Comparison of ENCODE assay signal across 9 cellular contexts in genomic region chr7:65239707-65240352, GRCh38.
A peak's percentile ranks its signal among the peaks of the same experiment; 100 is the strongest.
DNase-seq lines count a peak whose midpoint lies in the region; ATAC-seq lines count a peak whose summit lies in the region.
"Had no signal": no experiment of that assay in that cellular context is flagged by ENCODE, and none has a peak within 500 bp of the region (broad histone marks: within the 10 kb centered on the region; RNA-seq: fewer than 3 reads in every experiment).

No MANE protein-coding gene starts in this region.

- peak overlapping the region; percentile 65 for H3K4me3 Mint-ChIP-seq in stimulated activated memory B cell treated with anti-CD40 and anti-IgM and Interleukin-4, amounts not matched to agents 10 μg/mL and 1 μg/mL and 100 μg/mL, for 72 hours
- H3K4me3 Mint-ChIP-seq: dendritic cell treated with granulocyte-macrophage colony-stimulating factor and Interleukin-4, amounts not matched to agents 40 ng/mL and 50 ng/mL, for 4 days had no signal

- H3K27me3 ChIP-seq in HUES6 (ENCODE audit: control insufficient read depth, insufficient read depth, low read length): peaks cover 21% of the 10 kb centered on the region
- peaks cover 24% of the 10 kb centered on the region for H3K27me3 ChIP-seq in adipocyte (replicated peaks; ENCODE audit: control insufficient read depth, insufficient read depth, low read length)

- H3K36me3 ChIP-seq in HUES6 (ENCODE audit: control insufficient read depth, insufficient read depth, low read length): no peaks in the 10 kb centered on the region
- no peaks in the 10 kb centered on the region for H3K36me3 ChIP-seq in adipocyte (ENCODE audit: control insufficient read depth, insufficient read depth, low read length, severe bottlenecking)

- H3K4me3 ChIP-seq in HUES6 (ENCODE audit: low read depth, low read length) (peak overlapping the region; percentile 62), adipocyte (ENCODE audit: low read length) (peak overlapping the region; percentile 76)

- no peaks in the 10 kb centered on the region for H3K9me3 ChIP-seq in HUES6 (ENCODE audit: control insufficient read depth, insufficient read depth, low read depth, low read length)
- H3K9me3 ChIP-seq in adipocyte (ENCODE audit: control insufficient read depth, low read length): no peaks in the 10 kb centered on the region

- no peak overlapping the region for H3K27ac Mint-ChIP-seq in stimulated activated memory B cell treated with anti-CD40 and anti-IgM and Interleukin-4, amounts not matched to agents 10 μg/mL and 1 μg/mL and 100 μg/mL, for 72 hours
- H3K27ac Mint-ChIP-seq: dendritic cell treated with granulocyte-macrophage colony-stimulating factor and Interleukin-4, amounts not matched to agents 40 ng/mL and 50 ng/mL, for 4 days had no signal

- H3K36me3 Mint-ChIP-seq in stimulated activated memory B cell treated with anti-CD40 and anti-IgM and Interleukin-4, amounts not matched to agents 10 μg/mL and 1 μg/mL and 100 μg/mL, for 72 hours: no peaks in the 10 kb centered on the region

- H3K4me1 ChIP-seq in HUES6 (ENCODE audit: control insufficient read depth, insufficient read depth, low read length) (peaks cover 14% of the 10 kb centered on the region; the same call in 1 of the 2 replicates), adipocyte (ENCODE audit: control insufficient read depth, insufficient read depth, low read length) (peaks cover 3% of the 10 kb centered on the region)

- no peaks in the 10 kb centered on the region for H3K4me1 Mint-ChIP-seq in stimulated activated memory B cell treated with anti-CD40 and anti-IgM and Interleukin-4, amounts not matched to agents 10 μg/mL and 1 μg/mL and 100 μg/mL, for 72 hours

- H3K27me3 Mint-ChIP-seq in stimulated activated memory B cell treated with anti-CD40 and anti-IgM and Interleukin-4, amounts not matched to agents 10 μg/mL and 1 μg/mL and 100 μg/mL, for 72 hours: peaks cover 44% of the 10 kb centered on the region

- H3K9me3 Mint-ChIP-seq in stimulated activated memory B cell treated with anti-CD40 and anti-IgM and Interleukin-4, amounts not matched to agents 10 μg/mL and 1 μg/mL and 100 μg/mL, for 72 hours: no peaks in the 10 kb centered on the region

- H3K9ac ChIP-seq in HUES6 (ENCODE audit: low read length) (peak overlapping the region; percentile 55), adipocyte (ENCODE audit: low read length) (no peak overlapping the region)

- H3K27ac ChIP-seq in HUES6 (ENCODE audit: low read depth, low read length): no peak overlapping the region

- peak; percentile 27 for DNase-seq in AG20443 (ENCODE audit: low spot score)
- DNase-seq in adipocyte (ENCODE audit: low read depth): peak; percentile 40
- peak; percentile 80 for DNase-seq in iPS-NIHi7 (ENCODE audit: extremely low spot score)
- DNase-seq in NOMO-1 (lab: John Stamatoyannopoulos, UW; ENCODE audit: unreplicated experiment in 2 of 2): no peak

- peak; percentile 52 for ATAC-seq in stimulated activated memory B cell treated with anti-CD40 and anti-IgM and Interleukin-4, amounts not matched to agents 10 μg/mL and 1 μg/mL and 100 μg/mL, for 72 hours
- ATAC-seq in HG02763 (IDR thresholded peaks at IDR 0.05; ENCODE audit: unreplicated experiment) (no peak), HG03354 (IDR thresholded peaks at IDR 0.05; ENCODE audit: poor library complexity, severe bottlenecking, unreplicated experiment) (no peak)

Comparison
In these comparisons a context has a peak if more than half of its experiments do, and no peak if none do; other contexts are left out.
1. DNase-seq: peak in AG20443 (single experiment), adipocyte (single experiment) and iPS-NIHi7 (single experiment); none in NOMO-1 (0 of 2).